In genomic region chrY:6964727-6965126, GRCh38 we compare ENCODE assay signal across 9 cellular contexts. TPM values are rescaled to one million over a fixed set of nuclear protein-coding genes. Genes with fewer than 3 reads are reported as not detected.
DNase-seq lines count a peak whose midpoint lies in the region; ATAC-seq and TF ChIP-seq lines count a peak whose summit lies in the region.
"Had no signal": no experiment of that assay in that cellular context is flagged by ENCODE, and none has a peak within 500 bp of the region (broad histone marks: within the 10 kb centered on the region; RNA-seq: fewer than 3 reads in every experiment).

No MANE protein-coding gene starts in this region.

- peaks cover 2% of the 10 kb centered on the region for H3K4me1 Mint-ChIP-seq in memory B cell

- H3K4me1 ChIP-seq in esophagus squamous epithelium: peaks cover 0 to 10% (median 0%) of the 10 kb centered on the region in 3 donors

- H3K27ac Mint-ChIP-seq in memory B cell: no peak overlapping the region

- H3K36me3 Mint-ChIP-seq in memory B cell: no peaks in the 10 kb centered on the region

- peak; percentile 36 for DNase-seq in COR-L47 (lab: John Stamatoyannopoulos, UW)
- peak in 74 of 76 experiments; percentile 0 to 79 (median 41) for DNase-seq in HUDEP-2 (lab: John Stamatoyannopoulos, UW; ENCODE audit: unreplicated experiment in 76 of 76)
- peak; percentile 8 for DNase-seq in activated effector memory CD4-positive, alpha-beta T cell treated with Interleukin-2 at 50 U/mL for 16 hours
- peak in 1 of 2 donors; percentile 5 for DNase-seq in memory B cell (ENCODE audit: low spot score in 2 of 2)
- no peak for DNase-seq in coronary artery (ENCODE audit: low spot score)
- no peak for DNase-seq in esophagus squamous epithelium (lab: John Stamatoyannopoulos, UW)

- H3K36me3 ChIP-seq in esophagus squamous epithelium: no peaks in the 10 kb centered on the region

- no peak overlapping the region for H3K4me3 ChIP-seq in coronary artery
- H3K4me3 ChIP-seq in esophagus squamous epithelium: no peak overlapping the region

- TF ChIP-seq CTCF in coronary artery (IDR thresholded peaks at IDR 0.05) (no peak), esophagus squamous epithelium (IDR thresholded peaks at IDR 0.05) (peak in 2 of 6 experiments; percentile 67 to 73)

- no peak overlapping the region for H3K27ac ChIP-seq in coronary artery
- no peak overlapping the region for H3K27ac ChIP-seq in esophagus squamous epithelium
- H3K27ac ChIP-seq: KMS-11 had no signal

- WGBS in esophagus squamous epithelium, 2 donors: 0% methylated on average over 4 of the region's 11 CpGs; no CpG with 5 or more reads in 1 of the 2 donors

- no peak for TF ChIP-seq POLR2A in esophagus squamous epithelium (IDR thresholded peaks at IDR 0.05)

- no peaks in the 10 kb centered on the region for H3K9me3 Mint-ChIP-seq in memory B cell

- H3K4me3 Mint-ChIP-seq in memory B cell: no peak overlapping the region

- H3K27me3 ChIP-seq in esophagus squamous epithelium: no peaks in the 10 kb centered on the region

- intact Hi-C loops in esophagus squamous epithelium (cut with DNase I): no loop called here

- H3K27me3 Mint-ChIP-seq in memory B cell: no peaks in the 10 kb centered on the region

- ATAC-seq in memory B cell (ENCODE audit: low read depth): peak; percentile 42
- ATAC-seq in HG03439 (IDR thresholded peaks at IDR 0.05; ENCODE audit: unreplicated experiment): no peak
- no peak for ATAC-seq in HG02852 (IDR thresholded peaks at IDR 0.05; ENCODE audit: unreplicated experiment)

- H3K9me3 ChIP-seq in esophagus squamous epithelium: no peaks in the 10 kb centered on the region

RNA-seq across cellular contexts. Expression of gene AMELY, which starts 53.2 kb away (rescaled TPM):
- not detected for total RNA-seq in esophagus squamous epithelium

RNA-seq across cellular contexts. Expression of gene TBL1Y, which starts 54.2 kb away (rescaled TPM):
- 1 to 10 TPM in 2 of 4 donors, not detected in 2; 1.3 to 1.5 TPM for total RNA-seq in esophagus squamous epithelium

Comparison
In these comparisons a context has a peak if more than half of its experiments do, and no peak if none do; other contexts are left out.
1. DNase-seq: peak in COR-L47 (single experiment), HUDEP-2 (74 of 76) and activated effector memory CD4-positive, alpha-beta T cell treated with Interleukin-2 at 50 U/mL for 16 hours (single experiment); none in coronary artery (single experiment) and esophagus squamous epithelium (single experiment).